ENCODE assay signal across 8 cellular contexts in the genomic region with DNA sequence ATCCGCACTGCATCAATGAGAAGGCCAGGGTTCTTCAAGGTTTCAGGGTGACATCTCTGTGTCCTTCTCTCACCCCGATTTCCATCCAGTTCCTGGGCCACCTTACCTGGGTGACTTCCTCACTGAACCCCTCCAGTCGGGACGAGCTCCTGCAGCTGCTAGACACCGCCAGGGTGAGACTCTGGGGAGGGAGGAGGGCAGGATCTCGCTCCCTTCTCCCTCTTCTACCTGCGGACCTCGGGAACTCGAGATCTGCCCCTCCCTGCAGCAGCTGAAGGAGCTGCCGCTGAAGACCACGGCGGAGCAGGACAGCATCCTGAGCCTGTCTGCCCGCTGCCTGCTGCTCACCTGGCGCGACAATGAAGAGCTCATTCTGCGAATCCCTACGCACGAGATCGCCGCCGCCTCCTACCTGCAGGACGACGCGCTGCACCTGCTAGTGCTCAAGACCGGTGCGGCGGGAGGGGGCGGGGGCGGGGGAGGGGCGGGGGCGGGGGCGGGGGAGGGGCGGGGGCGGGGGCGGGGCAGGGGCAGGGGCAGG. TPM values are rescaled to one million over a fixed set of nuclear protein-coding genes. Genes with fewer than 3 reads are reported as not detected.
A peak's percentile ranks its signal among the peaks of the same experiment; 100 is the strongest.
DNase-seq lines count a peak whose midpoint lies in the region; ATAC-seq and TF ChIP-seq lines count a peak whose summit lies in the region.

No MANE protein-coding gene starts in this region.

- no peak for TF ChIP-seq EP300 in tibial nerve (IDR thresholded peaks at IDR 0.05)

- TF ChIP-seq CTCF in PC-3 (conservative IDR thresholded peaks at IDR 0.05; ENCODE audit: low read depth, low read length): no peak; the same call in 1 of the 2 replicates
- no peak for TF ChIP-seq CTCF in tibial nerve (IDR thresholded peaks at IDR 0.05)

- H3K4me3 Mint-ChIP-seq in activated naive CD8-positive, alpha-beta T cell treated with anti-CD3 and anti-CD28 coated beads, Interleukin-2, amount 50 U/mL, for 24 hours: peak overlapping the region; percentile 66
- peak overlapping the region; percentile 63 to 91 (median 88) for H3K4me3 Mint-ChIP-seq in naive B cell

- POLR2A ChIA-PET in PC-3 (lab: Charles Lee; ENCODE audit: unreplicated experiment): no interaction called here

- H3K27me3 ChIP-seq in HUES64 (ENCODE audit: insufficient read depth, low read length): peaks cover 19% of the 10 kb centered on the region
- peaks cover 52% of the 10 kb centered on the region for H3K27me3 ChIP-seq in PC-3 (ENCODE audit: low read length)
- H3K27me3 ChIP-seq in tibial nerve: peaks cover 0 to 72% of the 10 kb centered on the region in 2 donors

- intact Hi-C loops in PC-3 (cut with micrococcal nuclease): no loop called here

- H3K27me3 Mint-ChIP-seq in activated naive CD8-positive, alpha-beta T cell treated with anti-CD3 and anti-CD28 coated beads, Interleukin-2, amount 50 U/mL, for 24 hours: peaks cover 61% of the 10 kb centered on the region
- H3K27me3 Mint-ChIP-seq in naive B cell: peaks cover 53 to 80% (median 63%) of the 10 kb centered on the region in 3 donors

- H3K4me3 ChIP-seq in HUES64 (ENCODE audit: low read length): peak overlapping the region; percentile 81
- H3K4me3 ChIP-seq in PC-3 (ENCODE audit: low read length): no peak overlapping the region
- no peak overlapping the region for H3K4me3 ChIP-seq in tibial nerve

- H2AFZ ChIP-seq in PC-3 (ENCODE audit: low read length): no peak overlapping the region

- H3K9me3 Mint-ChIP-seq in activated naive CD8-positive, alpha-beta T cell treated with anti-CD3 and anti-CD28 coated beads, Interleukin-2, amount 50 U/mL, for 24 hours: no peaks in the 10 kb centered on the region
- H3K9me3 Mint-ChIP-seq in naive B cell: no peaks in the 10 kb centered on the region

- no peak overlapping the region for H3K27ac ChIP-seq in HUES64 (ENCODE audit: low read depth, low read length)
- no peak overlapping the region for H3K27ac ChIP-seq in PC-3 (ENCODE audit: low read length)
- H3K27ac ChIP-seq in tibial nerve: no peak overlapping the region

- H3K4me1 ChIP-seq in HUES64 (ENCODE audit: insufficient read depth, low read length) (peaks cover 7% of the 10 kb centered on the region), PC-3 (ENCODE audit: insufficient read depth, low read length) (no peaks in the 10 kb centered on the region), tibial nerve (peaks cover 0 to 20% (median 0%) of the 10 kb centered on the region in 4 donors)

- peaks cover 19% of the 10 kb centered on the region for H3K4me1 Mint-ChIP-seq in activated naive CD8-positive, alpha-beta T cell treated with anti-CD3 and anti-CD28 coated beads, Interleukin-2, amount 50 U/mL, for 24 hours
- H3K4me1 Mint-ChIP-seq in naive B cell: peaks cover 22 to 28% (median 24%) of the 10 kb centered on the region in 3 donors

- no peak for TF ChIP-seq POLR2A in tibial nerve (IDR thresholded peaks at IDR 0.05)

- WGBS in HUES64: 6% methylated on average over 20 of the region's 35 CpGs
- WGBS in tibial nerve, 2 donors: 20 to 26% methylated on average over 13 to 25 of the region's 35 CpGs

- H4K20me1 ChIP-seq in PC-3 (ENCODE audit: low read length): no peaks in the 10 kb centered on the region

- no peaks in the 10 kb centered on the region for H3K36me3 Mint-ChIP-seq in activated naive CD8-positive, alpha-beta T cell treated with anti-CD3 and anti-CD28 coated beads, Interleukin-2, amount 50 U/mL, for 24 hours (ENCODE audit: low read depth)
- H3K36me3 Mint-ChIP-seq in naive B cell: peaks cover 9 to 15% of the 10 kb centered on the region in 2 donors

- no TSS peak for BruUV-seq in PC-3 (replicated peaks; lab: Mats Ljungman, UMichigan)

- no peaks in the 10 kb centered on the region for H3K79me2 ChIP-seq in PC-3 (ENCODE audit: low read length)

- no peaks in the 10 kb centered on the region for H3K9me2 ChIP-seq in PC-3 (replicated peaks; ENCODE audit: low read length)

- H3F3A ChIP-seq in PC-3 (ENCODE audit: low read length, unreplicated experiment): no peaks in the 10 kb centered on the region

- DNase-seq in 8988T: peak; percentile 67
- peak; percentile 68 for DNase-seq in PC-3
- DNase-seq in activated naive CD8-positive, alpha-beta T cell treated with anti-CD3 and anti-CD28 coated beads, Interleukin-2, amount 50 U/mL, for 24 hours: no peak
- peak; percentile 30 for DNase-seq in naive B cell
- DNase-seq in tibial nerve (ENCODE audit: low spot score in 2 of 2): no peak
- no peak for DNase-seq in cortex of kidney (lab: John Stamatoyannopoulos, UW)

- CTCF ChIA-PET in PC-3 (lab: Charles Lee): interaction anchor here (0.5 to 1.0 kb wide), 3 partner anchors 165 to 668 kb away, joined by 4 to 8 read pairs (median 6); no protein-coding TSS in a partner anchor

- no peaks in the 10 kb centered on the region for H3K36me3 ChIP-seq in HUES64 (ENCODE audit: insufficient read depth, low read length)
- no peaks in the 10 kb centered on the region for H3K36me3 ChIP-seq in PC-3 (ENCODE audit: low read depth, low read length)
- H3K36me3 ChIP-seq in tibial nerve: no peaks in the 10 kb centered on the region

- H3K9me3 ChIP-seq in HUES64 (ENCODE audit: insufficient read depth, low read depth, low read length) (no peaks in the 10 kb centered on the region), PC-3 (ENCODE audit: low read length) (no peaks in the 10 kb centered on the region), tibial nerve (no peaks in the 10 kb centered on the region)

- no peak overlapping the region for H3K27ac Mint-ChIP-seq in activated naive CD8-positive, alpha-beta T cell treated with anti-CD3 and anti-CD28 coated beads, Interleukin-2, amount 50 U/mL, for 24 hours
- peak overlapping the region in 1 of 6 donors; percentile 8 for H3K27ac Mint-ChIP-seq in naive B cell

- 0 out of 2 replicates have a peak overlapping the region, but pooled peaks have one; percentile 8 for H3K9ac ChIP-seq in HUES64 (ENCODE audit: low read depth, low read length)
- H3K9ac ChIP-seq in PC-3 (ENCODE audit: low read length): no peak overlapping the region

- ATAC-seq in PC-3: peak; percentile 61
- no peak for ATAC-seq in activated naive CD8-positive, alpha-beta T cell treated with anti-CD3 and anti-CD28 coated beads, Interleukin-2, amount 50 U/mL, for 24 hours
- ATAC-seq in naive B cell (ENCODE audit: low read depth in 2 of 2): peak; percentile 73 to 80
- no peak for ATAC-seq in HG02938 (IDR thresholded peaks at IDR 0.05; ENCODE audit: unreplicated experiment)

- peak overlapping the region; percentile 52 for H3K4me2 ChIP-seq in PC-3 (ENCODE audit: low read length)

RNA-seq across cellular contexts. Expression of gene CCM2L, which starts 7.5 kb away (rescaled TPM):
- polyA plus RNA-seq in HUES64 (2013, experiment 1 of 2): 3.4 TPM
- polyA plus RNA-seq in HUES64 (2013, experiment 2 of 2): 4.8 TPM
- total RNA-seq in PC-3 (2014; rRNA removed) (not detected in 2 replicates), tibial nerve (10 to 100 TPM in 3 of 4 donors, 1 to 10 TPM in 1; 5.4 to 14.2 (median 13.6) TPM)
- polyA plus RNA-seq in naive B cell (ENCODE audit: low read depth in 6 of 6): not detected

RNA-seq across cellular contexts. Expression of gene HCK, which starts 34.3 kb away (rescaled TPM):
- polyA plus RNA-seq in HUES64 (2013, experiment 1 of 2): 0.20 TPM
- 0.44 TPM for polyA plus RNA-seq in HUES64 (2013, experiment 2 of 2)
- total RNA-seq in PC-3 (2014; rRNA removed) (not detected in 2 replicates), tibial nerve (10 to 100 TPM; 10.5 to 47.4 (median 13.7) TPM)
- 10 to 100 TPM; 26.7 to 71.4 (median 56.5) TPM for polyA plus RNA-seq in naive B cell (ENCODE audit: low read depth in 6 of 6)

RNA-seq across cellular contexts. Expression of gene XKR7, which starts 49.8 kb away (rescaled TPM):
- polyA plus RNA-seq in HUES64 (2013, experiment 1 of 2): 1.00 TPM
- 1.1 TPM for polyA plus RNA-seq in HUES64 (2013, experiment 2 of 2)
- total RNA-seq in PC-3 (2014; rRNA removed): not detected in 2 replicates
- polyA plus RNA-seq in naive B cell (ENCODE audit: low read depth in 6 of 6): under 1 TPM in 1 of 6 donors, not detected in 5; 0.03 TPM
- total RNA-seq in tibial nerve: not detected

Comparison
In these comparisons a context has a peak if more than half of its experiments do, and no peak if none do; other contexts are left out.
1. DNase-seq: peak in 8988T (single experiment), PC-3 (single experiment) and naive B cell (single experiment); none in activated naive CD8-positive, alpha-beta T cell treated with anti-CD3 and anti-CD28 coated beads, Interleukin-2, amount 50 U/mL, for 24 hours (single experiment), tibial nerve (0 of 2) and cortex of kidney (single experiment).
2. ATAC-seq: peak in PC-3 (single experiment) and naive B cell (2 of 2); none in activated naive CD8-positive, alpha-beta T cell treated with anti-CD3 and anti-CD28 coated beads, Interleukin-2, amount 50 U/mL, for 24 hours (single experiment) and HG02938 (single experiment).
3. RNA of gene HCK, which starts 34.3 kb away (total RNA-seq): 10.5 to 47.4 TPM in tibial nerve; not detected in PC-3; every median in the first group is over 10 times any median in the second.